9 cellular contexts compared by ENCODE assay signal in the genomic region with DNA sequence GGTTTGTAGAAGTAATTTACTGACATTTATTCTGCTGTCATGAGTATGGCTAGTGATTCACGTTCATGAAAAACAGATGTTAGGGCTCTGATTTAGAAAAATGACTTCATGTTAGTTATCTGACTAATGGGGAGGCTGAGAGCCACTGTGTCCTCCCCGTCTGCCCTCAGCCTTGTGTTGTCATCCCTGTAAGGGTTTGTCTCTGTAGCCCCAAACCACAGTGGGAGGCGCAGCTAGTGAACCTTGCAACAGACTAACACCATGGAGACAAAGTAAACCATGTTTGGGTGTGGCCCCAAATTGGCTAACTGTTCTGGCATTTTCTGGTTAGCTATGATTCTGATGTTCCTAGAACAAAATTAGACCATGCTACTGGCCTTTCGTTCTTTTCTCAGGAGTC.
A peak's percentile ranks its signal among the peaks of the same experiment; 100 is the strongest.
DNase-seq lines count a peak whose midpoint lies in the region; ATAC-seq, FAIRE-seq and TF ChIP-seq lines count a peak whose summit lies in the region.
"Had no signal": no experiment of that assay in that cellular context is flagged by ENCODE, and none has a peak within 500 bp of the region (broad histone marks: within the 10 kb centered on the region; RNA-seq: fewer than 3 reads in every experiment).

No MANE protein-coding gene starts in this region.

- H3K27me3 ChIP-seq in RWPE2 (ENCODE audit: insufficient read depth, poor library complexity, severe bottlenecking): no peaks in the 10 kb centered on the region
- H3K27me3 ChIP-seq in heart right ventricle: no peaks in the 10 kb centered on the region
- H3K27me3 ChIP-seq in spleen (replicated peaks in 1 of 7): no peaks in the 10 kb centered on the region

- 25 to 36% methylated on average over 4 of the region's 4 CpGs for WGBS in heart right ventricle, 2 donors
- WGBS in spleen, 5 donors: 20 to 36% (median 24%) methylated on average over 4 of the region's 4 CpGs

- intact Hi-C loops in heart right ventricle (cut with DNase I): no loop called here
- intact Hi-C loops in spleen (cut with DNase I; ENCODE audit: low total_unique reads): no loop called here

- H3K36me3 ChIP-seq in RWPE2 (ENCODE audit: low read depth): no peaks in the 10 kb centered on the region
- peaks cover 0 to 4% (median 0%) of the 10 kb centered on the region in 9 donors for H3K36me3 ChIP-seq in heart right ventricle
- H3K36me3 ChIP-seq in spleen: peaks cover 0 to 4% (median 0%) of the 10 kb centered on the region in 6 donors

- H3K9me3 ChIP-seq in RWPE2 (ENCODE audit: severe bottlenecking) (no peaks in the 10 kb centered on the region), heart right ventricle (no peaks in the 10 kb centered on the region), spleen (no peaks in the 10 kb centered on the region)

- no peak for FAIRE-seq in HTR-8/SVneo (lab: Jason Lieb, UNC)
- FAIRE-seq: H1 had no signal

- peak; percentile 58 for ATAC-seq in HG02938 (IDR thresholded peaks at IDR 0.05; ENCODE audit: unreplicated experiment)
- peak; percentile 84 for ATAC-seq in RWPE2 (ENCODE audit: low read depth)
- peak; percentile 46 to 81 (median 74) for ATAC-seq in heart right ventricle

- H3K27ac ChIP-seq in RWPE2 (ENCODE audit: poor library complexity, severe bottlenecking): peak overlapping the region; percentile 58
- H3K27ac ChIP-seq in heart right ventricle: peak overlapping the region; percentile 20 to 93 (median 88)
- H3K27ac ChIP-seq in spleen: peak overlapping the region; percentile 32 to 100 (median 96)

- TF ChIP-seq CTCF in RWPE2 (IDR thresholded peaks at IDR 0.05; ENCODE audit: poor library complexity, severe bottlenecking) (no peak), heart right ventricle (IDR thresholded peaks at IDR 0.05) (no peak), spleen (IDR thresholded peaks at IDR 0.05 in 8 of 11, conservative IDR thresholded peaks at IDR 0.05 in 3 of 11) (no peak)

- DNase-seq in COLO668 (lab: John Stamatoyannopoulos, UW; ENCODE audit: unreplicated experiment) (peak; percentile 57), RWPE2 (ENCODE audit: low spot score) (peak; percentile 88), heart right ventricle (peak; percentile 70 to 87), spleen (peak; percentile 89), HTR-8/SVneo (ENCODE audit: insufficient read length, low spot score) (no peak), globus pallidus (ENCODE audit: low spot score) (no peak)
- peak; percentile 86 for DNase-seq in activated naive CD4-positive, alpha-beta T cell treated with Interleukin-2 at 50 U/mL for 16 hours

- no peak overlapping the region for H3K4me3 ChIP-seq in RWPE2 (ENCODE audit: severe bottlenecking)
- H3K4me3 ChIP-seq in heart right ventricle: no peak overlapping the region
- H3K4me3 ChIP-seq in spleen: peak overlapping the region in 1 of 8 donors; percentile 41

- peak in 1 of 3 donors; percentile 24 for TF ChIP-seq POLR2A in spleen (IDR thresholded peaks at IDR 0.05)

- peaks cover 22% of the 10 kb centered on the region for H3K4me1 ChIP-seq in RWPE2 (ENCODE audit: insufficient read depth, poor library complexity, severe bottlenecking)
- H3K4me1 ChIP-seq in heart right ventricle: peaks cover 16 to 73% (median 55%) of the 10 kb centered on the region in 9 donors
- peaks cover 28 to 62% (median 51%) of the 10 kb centered on the region in 6 donors for H3K4me1 ChIP-seq in spleen

Comparison
In these comparisons a context has a peak if more than half of its experiments do, and no peak if none do; other contexts are left out.
1. DNase-seq: peak in COLO668 (single experiment), RWPE2 (single experiment), activated naive CD4-positive, alpha-beta T cell treated with Interleukin-2 at 50 U/mL for 16 hours (single experiment), heart right ventricle (2 of 2) and spleen (single experiment); none in HTR-8/SVneo (single experiment) and globus pallidus (single experiment).
2. Peak in every context shown above with its lines, with median percentiles within 50 percentile points of each other: ATAC-seq and H3K27ac ChIP-seq.